ENCODE assay signal across 30 cellular contexts in genomic region chr21:45797338-45797737, GRCh38.
"Had no signal": no experiment of that assay in that cellular context is flagged by ENCODE, and none has a peak within 500 bp of the region (broad histone marks: within the 10 kb centered on the region; RNA-seq: fewer than 3 reads in every experiment).

No MANE protein-coding gene starts in this region.

- ATAC-seq: activated CD8-positive, alpha-beta T cell treated with anti-CD3 and anti-CD28 coated beads for 36 hours; activated T-cell treated with anti-CD3 and anti-CD28 coated beads, Interleukin-2, amount 50 U/mL, for 4 hours; activated T-helper 17 cell treated with anti-CD3 and anti-CD28 coated beads, Interleukin-2, amount 50 U/mL, for 72 hours; gastroesophageal sphincter; T-helper 17 cell; WTC11 had no signal

- FAIRE-seq: endometrium had no signal

- H2AFZ ChIP-seq: hepatocyte had no signal

- H3K27ac ChIP-seq: breast epithelium, cardiac muscle cell, colonic mucosa, esophagus squamous epithelium, gastroesophageal sphincter, heart right ventricle, hepatocyte, VCaP had no signal

- H3K27me3 ChIP-seq: cardiac muscle cell, colonic mucosa, gastroesophageal sphincter, hepatocyte had no signal

- H3K36me3 ChIP-seq: breast epithelium, cardiac muscle cell, colonic mucosa, esophagus squamous epithelium, gastroesophageal sphincter, heart right ventricle had no signal

- H3K4me2 ChIP-seq: hepatocyte had no signal

- H3K9me3 ChIP-seq: breast epithelium, colonic mucosa, esophagus squamous epithelium, gastroesophageal sphincter, heart right ventricle had no signal

- H3K4me3 ChIP-seq: breast epithelium, cardiac muscle cell, colonic mucosa, esophagus squamous epithelium, gastroesophageal sphincter, heart right ventricle, hepatocyte had no signal

- DNase-seq: activated CD4-positive, alpha-beta T cell treated with anti-CD3 and anti-CD28 coated beads for 48 hours; activated CD4-positive, alpha-beta T cell treated with anti-CD3 and anti-CD28 coated beads, Interleukin-2, amount 50 U/mL, for 1 hour; activated CD4-positive, alpha-beta T cell treated with anti-CD3 and anti-CD28 coated beads, Interleukin-2, amount 50 U/mL, for 48 hours; activated CD8-positive, alpha-beta memory T cell treated with anti-CD3 and anti-CD28 coated beads for 24 hours; activated CD8-positive, alpha-beta T cell treated with anti-CD3 and anti-CD28 coated beads for 36 hours; activated effector memory CD4-positive, alpha-beta T cell treated with Interleukin-2 at 50 U/mL for 16 hours; activated gamma-delta T cell treated with Interleukin-2 at 50 U/mL for 16 hours; activated naive CD4-positive, alpha-beta T cell treated with anti-CD3 and anti-CD28 coated beads, Interleukin-2, amount 50 U/mL, for 16 hours; activated naive CD4-positive, alpha-beta T cell treated with Interleukin-2 at 50 U/mL for 16 hours; activated T-cell treated with anti-CD3 and anti-CD28 coated beads, Interleukin-2, amount 50 U/mL, for 4 hours; amniotic stem cell; anterior cingulate cortex; central memory CD4-positive, alpha-beta T cell; cerebellar nuclear complex; colonic mucosa; effector CD8-positive, alpha-beta T cell; esophagus squamous epithelium; foreskin melanocyte; heart right ventricle; T-helper 1 cell; T-helper 17 cell; T1000 had no signal

- H3K4me1 ChIP-seq: breast epithelium, colonic mucosa, esophagus squamous epithelium, gastroesophageal sphincter, heart right ventricle had no signal

- H3K79me2 ChIP-seq: hepatocyte had no signal
